In the genomic region with DNA sequence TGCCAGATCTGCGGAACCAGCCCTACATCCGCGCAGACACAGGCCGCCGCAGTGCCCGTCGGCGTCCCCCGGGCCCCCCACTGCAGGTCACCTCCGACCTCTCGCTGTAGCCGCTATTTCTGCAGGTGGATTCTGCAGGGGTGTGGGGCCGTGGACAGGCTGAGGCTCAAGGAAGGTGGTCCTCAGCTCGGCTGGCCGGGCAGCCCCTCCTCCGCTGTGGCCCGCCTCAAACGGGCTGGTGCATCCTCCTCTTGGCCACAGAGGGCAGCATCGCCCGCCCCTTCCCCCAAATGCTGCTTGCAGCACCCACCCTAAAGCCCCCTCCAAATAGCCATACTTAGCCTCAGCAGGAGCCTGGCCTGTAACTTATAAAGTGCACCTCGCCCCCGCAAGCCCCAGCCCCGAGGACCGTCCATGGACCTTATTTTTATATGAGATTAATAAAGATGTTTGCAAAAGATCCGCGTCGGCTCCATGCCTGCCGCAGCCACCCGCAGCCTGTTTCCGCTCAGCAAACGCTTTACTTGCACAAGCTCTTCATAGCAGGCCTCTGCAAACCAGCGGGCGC, we compare ENCODE assay signal across 8 cellular contexts. TPM values are rescaled to one million over a fixed set of nuclear protein-coding genes. Genes with fewer than 3 reads are reported as not detected.
DNase-seq lines count a peak whose midpoint lies in the region; ATAC-seq and TF ChIP-seq lines count a peak whose summit lies in the region.

No MANE protein-coding gene starts in this region.

- peaks cover 8% of the 10 kb centered on the region for H3K79me2 ChIP-seq in mammary epithelial cell (ENCODE audit: insufficient read depth, low read length)

- no peak overlapping the region for H3K9ac ChIP-seq in mammary epithelial cell (ENCODE audit: insufficient read depth, low read length)
- no peak overlapping the region for H3K9ac ChIP-seq in liver (ENCODE audit: low read depth in 1 of 2, low read length in 2 of 2)

- H2AFZ ChIP-seq in mammary epithelial cell (ENCODE audit: low read depth, low read length), result peak overlapping the region; percentile 88

- H3K36me3 ChIP-seq in mammary epithelial cell (ENCODE audit: insufficient read depth, low read length) (no peaks in the 10 kb centered on the region), liver (ENCODE audit: control insufficient read depth in 4 of 4, insufficient read depth in 3 of 4, low read depth in 1 of 4, low read length in 3 of 4) (no peaks in the 10 kb centered on the region), tibial nerve (peaks cover 0 to 29% (median 0%) of the 10 kb centered on the region in 3 donors)

- dilution Hi-C loops in mammary epithelial cell (cut with HindIII; ENCODE audit: low sequenced_read_pairs), result loop anchor here (5.0 to 10.0 kb wide), 3 partner anchors 70 to 182 kb away; a partner anchor contains a TSS

- peak overlapping the region; percentile 67 to 84 (median 79) for H3K4me3 ChIP-seq in mammary epithelial cell (replicated peaks in 1 of 3; ENCODE audit: insufficient read depth in 1 of 3, low read depth in 2 of 3, low read length in 3 of 3)
- peak overlapping the region in 2 of 3 donors; percentile 48 to 66 for H3K4me3 ChIP-seq in liver (ENCODE audit: low read depth in 1 of 3, low read length in 3 of 3)
- H3K4me3 ChIP-seq in tibial nerve, result peak overlapping the region; percentile 14 to 72 (median 54)

- TF ChIP-seq CTCF in mammary epithelial cell (conservative IDR thresholded peaks at IDR 0.05 in 1 of 2, IDR thresholded peaks at IDR 0.05 in 1 of 2; ENCODE audit: extremely low read depth in 1 of 2, insufficient read depth in 1 of 2, low read depth in 1 of 2, low read length in 2 of 2), result peak; percentile 10 to 49
- TF ChIP-seq CTCF in liver (IDR thresholded peaks at IDR 0.05; ENCODE audit: low read depth, low read length, missing input control), result peak; percentile 12
- TF ChIP-seq CTCF in tibial nerve (IDR thresholded peaks at IDR 0.05), result peak in 2 of 5 experiments; percentile 25

- H4K20me1 ChIP-seq in mammary epithelial cell (ENCODE audit: insufficient read depth, low read length), result no peaks in the 10 kb centered on the region

- in situ Hi-C loops in mammary epithelial cell (cut with MboI; ENCODE audit: low sequenced_read_pairs in 2 of 2), result no loop called here

- BruUV-seq in mammary epithelial cell (replicated peaks; lab: Mats Ljungman, UMichigan), result no TSS peak

- peak overlapping the region; percentile 88 for H3K4me2 ChIP-seq in mammary epithelial cell (ENCODE audit: insufficient read depth, low read depth, low read length)

- peak; percentile 44 for DNase-seq in activated CD4-positive, alpha-beta T cell treated with anti-CD3 and anti-CD28 coated beads for 48 hours
- no peak for DNase-seq in activated CD4-positive, alpha-beta T cell treated with anti-CD3 and anti-CD28 coated beads for 4 hours
- DNase-seq in NCI-H69 (lab: John Stamatoyannopoulos, UW) (peak; percentile 72), mammary epithelial cell (no peak), tibial nerve (ENCODE audit: low spot score in 2 of 2) (no peak), KG1 (lab: John Stamatoyannopoulos, UW) (no peak)

- H3K4me1 ChIP-seq in mammary epithelial cell (ENCODE audit: insufficient read depth, low read length) (peaks cover 16% of the 10 kb centered on the region), liver (ENCODE audit: control insufficient read depth in 4 of 4, insufficient read depth in 4 of 4, low read length in 3 of 4) (peaks cover 5 to 14% (median 9%) of the 10 kb centered on the region in 4 donors), tibial nerve (peaks cover 0 to 20% (median 11%) of the 10 kb centered on the region in 4 donors)

- H3K27ac ChIP-seq in mammary epithelial cell (ENCODE audit: insufficient read depth, low read depth, low read length) (peak overlapping the region; percentile 31), liver (ENCODE audit: low read depth in 1 of 2, low read length in 2 of 2) (peak overlapping the region; percentile 41 to 51), tibial nerve (peak overlapping the region in 1 of 4 donors; percentile 87)

- intact Hi-C loops in mammary epithelial cell (cut with micrococcal nuclease), result loop anchor here (1.0 to 2.0 kb wide), 2 partner anchors 18 to 46 kb away; no protein-coding TSS in a partner anchor

- no peak for TF ChIP-seq POLR2A in tibial nerve (IDR thresholded peaks at IDR 0.05)

- no peak for TF ChIP-seq EP300 in tibial nerve (IDR thresholded peaks at IDR 0.05)

- WGBS in mammary epithelial cell (ENCODE audit: low coverage, missing lambda C conversion rate), result 0% methylated on average over 9 of the region's 33 CpGs
- 17% methylated on average over 33 of the region's 33 CpGs for WGBS in liver
- 10 to 11% methylated on average over 28 to 33 of the region's 33 CpGs for WGBS in tibial nerve, 2 donors

- no peak for ATAC-seq in activated CD4-positive, CD25-positive, alpha-beta regulatory T cell treated with anti-CD3 and anti-CD28 coated beads, Interleukin-2, amount 50 U/mL, for 24 hours

- H3K9me3 ChIP-seq in mammary epithelial cell (replicated peaks; ENCODE audit: insufficient read depth, low read length) (no peaks in the 10 kb centered on the region), liver (ENCODE audit: control insufficient read depth in 4 of 4, low read length in 3 of 4) (no peaks in the 10 kb centered on the region), tibial nerve (no peaks in the 10 kb centered on the region)

- CTCF ChIA-PET in mammary epithelial cell (lab: Charles Lee; ENCODE audit: low non-redundant PET), result no interaction called here

- H3K27me3 ChIP-seq in mammary epithelial cell (ENCODE audit: insufficient read depth, low read length) (no peaks in the 10 kb centered on the region), liver (ENCODE audit: control insufficient read depth in 4 of 4, insufficient read depth in 4 of 4, low read length in 3 of 4) (no peaks in the 10 kb centered on the region), tibial nerve (peaks cover 0 to 16% of the 10 kb centered on the region in 2 donors)

- TF ChIP-seq RAD21 in liver (IDR thresholded peaks at IDR 0.05), result peak in 1 of 2 donors; percentile 48

TF ChIP-seq in liver, 16 proteins besides CTCF, POLR2A, EP300 and RAD21:
- TF ChIP-seq TAF1 (conservative IDR thresholded peaks at IDR 0.05) (no peak), YY1 (IDR thresholded peaks at IDR 0.05) (no peak), FOXA2 (IDR thresholded peaks at IDR 0.05) (no peak), JUND (IDR thresholded peaks at IDR 0.05) (no peak), HNF4A (conservative IDR thresholded peaks at IDR 0.05) (no peak), GABPA (IDR thresholded peaks at IDR 0.05 in 1 of 2, conservative IDR thresholded peaks at IDR 0.05 in 1 of 2) (no peak), SP1 (IDR thresholded peaks at IDR 0.05) (no peak), NR2F2 (IDR thresholded peaks at IDR 0.05) (no peak), HNF4G (IDR thresholded peaks at IDR 0.05) (no peak)
- TF ChIP-seq, protein P1, sequence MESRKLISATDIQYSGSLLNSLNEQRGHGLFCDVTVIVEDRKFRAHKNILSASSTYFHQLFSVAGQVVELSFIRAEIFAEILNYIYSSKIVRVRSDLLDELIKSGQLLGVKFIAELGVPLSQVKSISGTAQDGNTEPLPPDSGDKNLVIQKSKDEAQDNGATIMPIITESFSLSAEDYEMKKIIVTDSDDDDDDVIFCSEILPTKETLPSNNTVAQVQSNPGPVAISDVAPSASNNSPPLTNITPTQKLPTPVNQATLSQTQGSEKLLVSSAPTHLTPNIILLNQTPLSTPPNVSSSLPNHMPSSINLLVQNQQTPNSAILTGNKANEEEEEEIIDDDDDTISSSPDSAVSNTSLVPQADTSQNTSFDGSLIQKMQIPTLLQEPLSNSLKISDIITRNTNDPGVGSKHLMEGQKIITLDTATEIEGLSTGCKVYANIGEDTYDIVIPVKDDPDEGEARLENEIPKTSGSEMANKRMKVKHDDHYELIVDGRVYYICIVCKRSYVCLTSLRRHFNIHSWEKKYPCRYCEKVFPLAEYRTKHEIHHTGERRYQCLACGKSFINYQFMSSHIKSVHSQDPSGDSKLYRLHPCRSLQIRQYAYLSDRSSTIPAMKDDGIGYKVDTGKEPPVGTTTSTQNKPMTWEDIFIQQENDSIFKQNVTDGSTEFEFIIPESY (IDR thresholded peaks at IDR 0.05), result no peak
- TF ChIP-seq, protein P2, sequence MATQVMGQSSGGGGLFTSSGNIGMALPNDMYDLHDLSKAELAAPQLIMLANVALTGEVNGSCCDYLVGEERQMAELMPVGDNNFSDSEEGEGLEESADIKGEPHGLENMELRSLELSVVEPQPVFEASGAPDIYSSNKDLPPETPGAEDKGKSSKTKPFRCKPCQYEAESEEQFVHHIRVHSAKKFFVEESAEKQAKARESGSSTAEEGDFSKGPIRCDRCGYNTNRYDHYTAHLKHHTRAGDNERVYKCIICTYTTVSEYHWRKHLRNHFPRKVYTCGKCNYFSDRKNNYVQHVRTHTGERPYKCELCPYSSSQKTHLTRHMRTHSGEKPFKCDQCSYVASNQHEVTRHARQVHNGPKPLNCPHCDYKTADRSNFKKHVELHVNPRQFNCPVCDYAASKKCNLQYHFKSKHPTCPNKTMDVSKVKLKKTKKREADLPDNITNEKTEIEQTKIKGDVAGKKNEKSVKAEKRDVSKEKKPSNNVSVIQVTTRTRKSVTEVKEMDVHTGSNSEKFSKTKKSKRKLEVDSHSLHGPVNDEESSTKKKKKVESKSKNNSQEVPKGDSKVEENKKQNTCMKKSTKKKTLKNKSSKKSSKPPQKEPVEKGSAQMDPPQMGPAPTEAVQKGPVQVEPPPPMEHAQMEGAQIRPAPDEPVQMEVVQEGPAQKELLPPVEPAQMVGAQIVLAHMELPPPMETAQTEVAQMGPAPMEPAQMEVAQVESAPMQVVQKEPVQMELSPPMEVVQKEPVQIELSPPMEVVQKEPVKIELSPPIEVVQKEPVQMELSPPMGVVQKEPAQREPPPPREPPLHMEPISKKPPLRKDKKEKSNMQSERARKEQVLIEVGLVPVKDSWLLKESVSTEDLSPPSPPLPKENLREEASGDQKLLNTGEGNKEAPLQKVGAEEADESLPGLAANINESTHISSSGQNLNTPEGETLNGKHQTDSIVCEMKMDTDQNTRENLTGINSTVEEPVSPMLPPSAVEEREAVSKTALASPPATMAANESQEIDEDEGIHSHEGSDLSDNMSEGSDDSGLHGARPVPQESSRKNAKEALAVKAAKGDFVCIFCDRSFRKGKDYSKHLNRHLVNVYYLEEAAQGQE (IDR thresholded peaks at IDR 0.05), result no peak
TF ChIP-seq in liver: peak in this region for 0.

RNA-seq across cellular contexts. Expression of a gene that starts 14.9 kb away (rescaled TPM):
- total RNA-seq in mammary epithelial cell (under 1 TPM in 1 of 2 donors, not detected in 1; 0.21 TPM), liver (not detected), tibial nerve (not detected)
- polyA plus RNA-seq in mammary epithelial cell (not detected), liver (not detected)
- not detected for polyA minus RNA-seq in mammary epithelial cell

RNA-seq across cellular contexts. Expression of a gene that starts 25.3 kb away (rescaled TPM):
- total RNA-seq in mammary epithelial cell (1 to 10 TPM; 1.5 to 3.5 TPM), liver (1 to 10 TPM; 7.0 to 7.4 TPM), tibial nerve (10 to 100 TPM; 19.2 to 42.9 (median 24.6) TPM)
- polyA plus RNA-seq in mammary epithelial cell (2.0 TPM), liver (1 to 10 TPM; 1.5 to 2.7 TPM)
- 8.4 TPM for polyA minus RNA-seq in mammary epithelial cell

Comparison
In these comparisons a context has a peak if more than half of its experiments do, and no peak if none do; other contexts are left out.
1. DNase-seq: peak in activated CD4-positive, alpha-beta T cell treated with anti-CD3 and anti-CD28 coated beads for 48 hours (single experiment) and NCI-H69 (single experiment); none in activated CD4-positive, alpha-beta T cell treated with anti-CD3 and anti-CD28 coated beads for 4 hours (0 of 2), mammary epithelial cell (single experiment), tibial nerve (0 of 2) and KG1 (single experiment).
2. Peak in every context shown above with its lines, with median percentiles within 50 percentile points of each other: H3K4me3 ChIP-seq.